12 cellular contexts compared by ENCODE assay signal in the genomic region with DNA sequence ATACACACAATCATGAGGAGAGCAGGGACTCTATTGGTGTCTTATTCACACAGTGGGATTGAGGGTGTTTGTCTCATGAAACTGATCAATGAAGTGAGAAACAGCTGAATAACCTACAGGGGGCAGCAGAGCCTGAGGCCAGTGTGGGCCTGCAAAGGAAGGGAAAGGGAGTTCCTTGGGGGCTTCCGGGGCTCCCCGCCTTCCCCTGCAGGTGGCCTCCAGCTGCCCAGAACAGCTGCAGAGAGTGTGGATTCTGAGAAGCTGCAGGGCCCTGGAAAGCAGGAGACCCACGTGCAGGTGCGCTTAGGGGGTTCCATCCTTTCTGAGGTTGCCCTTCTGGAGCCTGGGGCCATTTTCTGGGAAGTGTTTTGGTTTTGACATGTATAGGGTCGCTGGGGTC. TPM values are rescaled to one million over a fixed set of nuclear protein-coding genes. Genes with fewer than 3 reads are reported as not detected.
A peak's percentile ranks its signal among the peaks of the same experiment; 100 is the strongest.
DNase-seq lines count a peak whose midpoint lies in the region; ATAC-seq, FAIRE-seq and TF ChIP-seq lines count a peak whose summit lies in the region.
"Had no signal": no experiment of that assay in that cellular context is flagged by ENCODE, and none has a peak within 500 bp of the region (broad histone marks: within the 10 kb centered on the region; RNA-seq: fewer than 3 reads in every experiment).

No MANE protein-coding gene starts in this region.

- no peak for FAIRE-seq in keratinocyte (lab: Jason Lieb, UNC)

- H2AFZ ChIP-seq in keratinocyte (ENCODE audit: control insufficient read depth, low read length) = no peak overlapping the region
- H2AFZ ChIP-seq: PC-9 had no signal

- H3K4me3 ChIP-seq in H7 (ENCODE audit: insufficient read depth, low read depth, low read length) (no peak overlapping the region), keratinocyte (ENCODE audit: control insufficient read depth in 2 of 3, extremely low read depth in 1 of 3, insufficient read depth in 2 of 3, low read depth in 1 of 3, low read length in 3 of 3) (no peak overlapping the region), MG63 (no peak overlapping the region)
- H3K4me3 ChIP-seq: PC-9 had no signal

- peak; percentile 40 for DNase-seq in activated CD4-positive, alpha-beta T cell treated with anti-CD3 and anti-CD28 coated beads for 48 hours
- DNase-seq in activated CD4-positive, alpha-beta T cell treated with anti-CD3 and anti-CD28 coated beads for 4 hours = no peak
- DNase-seq in H7 = peak; percentile 82
- peak; percentile 35 for DNase-seq in UCSD-AML1 (lab: John Stamatoyannopoulos, UW; ENCODE audit: unreplicated experiment)
- no peak for DNase-seq in keratinocyte (ENCODE audit: low read depth, low spot score)
- no peak for DNase-seq in mesothelial cell of epicardium (ENCODE audit: low spot score in 2 of 2, unreplicated experiment in 2 of 2)
- DNase-seq in MG63 = no peak
- DNase-seq: left ventricle myocardium superior, nucleus accumbens, PC-9 had no signal

- no peaks in the 10 kb centered on the region for H3K4me1 ChIP-seq in keratinocyte (ENCODE audit: control insufficient read depth, extremely low read depth, insufficient read depth, low read length)

- H4K20me1 ChIP-seq in keratinocyte (ENCODE audit: control insufficient read depth, extremely low read depth, insufficient read depth, low read length) = no peaks in the 10 kb centered on the region

- H3K27ac ChIP-seq in keratinocyte (ENCODE audit: control insufficient read depth, insufficient read depth, low read length) = no peak overlapping the region
- H3K27ac ChIP-seq: PC-9 had no signal

- no peak overlapping the region for H3K27ac Mint-ChIP-seq in mesothelial cell of epicardium
- H3K27ac Mint-ChIP-seq: activated T-helper 17 cell treated with anti-CD3 and anti-CD28 coated beads, Interleukin-2, amount 50 U/mL, for 72 hours had no signal

- no peaks in the 10 kb centered on the region for H3K27me3 Mint-ChIP-seq in mesothelial cell of epicardium (ENCODE audit: low read depth)
- H3K27me3 Mint-ChIP-seq: activated T-helper 17 cell treated with anti-CD3 and anti-CD28 coated beads, Interleukin-2, amount 50 U/mL, for 72 hours had no signal

- H3K4me3 Mint-ChIP-seq in mesothelial cell of epicardium = no peak overlapping the region
- H3K4me3 Mint-ChIP-seq: activated T-helper 17 cell treated with anti-CD3 and anti-CD28 coated beads, Interleukin-2, amount 50 U/mL, for 72 hours had no signal

- TF ChIP-seq CTCF in keratinocyte (optimal IDR thresholded peaks at IDR 0.05 in 1 of 3, IDR thresholded peaks at IDR 0.05 in 1 of 3, conservative IDR thresholded peaks at IDR 0.05 in 1 of 3; ENCODE audit: extremely low read depth in 1 of 3, insufficient read depth in 2 of 3, low read length in 3 of 3) (peak in 2 of 3 experiments; percentile 1 to 15), mesothelial cell of epicardium (IDR thresholded peaks at IDR 0.05; ENCODE audit: unreplicated experiment) (no peak)

- no peak for ATAC-seq in GM18520 (IDR thresholded peaks at IDR 0.05; ENCODE audit: unreplicated experiment)
- ATAC-seq: activated T-helper 17 cell treated with anti-CD3 and anti-CD28 coated beads, Interleukin-2, amount 50 U/mL, for 72 hours; left ventricle myocardium superior had no signal

- H3K27me3 ChIP-seq in H7 (ENCODE audit: control insufficient read depth, insufficient read depth, low read length) (no peaks in the 10 kb centered on the region), keratinocyte (ENCODE audit: control insufficient read depth, extremely low read depth, insufficient read depth, low read length) (no peaks in the 10 kb centered on the region), MG63 (no peaks in the 10 kb centered on the region)

- H3K9me1 ChIP-seq in keratinocyte (ENCODE audit: control insufficient read depth, extremely low read depth, insufficient read depth, low read length) = no peaks in the 10 kb centered on the region

- H3K79me2 ChIP-seq in keratinocyte (ENCODE audit: control insufficient read depth, insufficient read depth, low read length) = peaks cover 1% of the 10 kb centered on the region

- H3K9me3 Mint-ChIP-seq in mesothelial cell of epicardium = peaks cover 23% of the 10 kb centered on the region

- H3K36me3 Mint-ChIP-seq in mesothelial cell of epicardium = peaks cover 12% of the 10 kb centered on the region

- dilution Hi-C loops in keratinocyte (cut with MboI; ENCODE audit: extremely low pct_ligation_motif_present, low sequenced_read_pairs) = no loop called here

- H3K4me1 Mint-ChIP-seq in mesothelial cell of epicardium = peaks cover 6% of the 10 kb centered on the region
- H3K4me1 Mint-ChIP-seq: activated T-helper 17 cell treated with anti-CD3 and anti-CD28 coated beads, Interleukin-2, amount 50 U/mL, for 72 hours had no signal

- peaks cover 2% of the 10 kb centered on the region for H3K36me3 ChIP-seq in H7 (replicated peaks; ENCODE audit: control insufficient read depth, insufficient read depth, low read length)
- no peaks in the 10 kb centered on the region for H3K36me3 ChIP-seq in keratinocyte (ENCODE audit: control insufficient read depth in 2 of 2, extremely low read depth in 1 of 2, insufficient read depth in 2 of 2, low read length in 2 of 2)
- peaks cover 7% of the 10 kb centered on the region for H3K36me3 ChIP-seq in MG63

- H3K9me3 ChIP-seq in keratinocyte (ENCODE audit: control insufficient read depth, low read depth, low read length) (peaks cover 17% of the 10 kb centered on the region), MG63 (peaks cover 44% of the 10 kb centered on the region)

- no peak overlapping the region for H3K4me2 ChIP-seq in keratinocyte (ENCODE audit: control insufficient read depth, extremely low read depth, insufficient read depth, low read depth, low read length)
- H3K4me2 ChIP-seq: PC-9 had no signal

- no peak overlapping the region for H3K9ac ChIP-seq in keratinocyte (ENCODE audit: control insufficient read depth, extremely low read depth, insufficient read depth, low read length)

RNA-seq across cellular contexts. Expression of a gene that starts 20.1 kb away (rescaled TPM):
- 0.33 TPM in 1 of 2 replicates, not detected in the other for total RNA-seq in H7 (2014; rRNA removed; shearing (Covaris generic))
- 1.2 to 2.3 TPM (median 1.3 TPM) in 3 replicates for polyA plus RNA-seq in keratinocyte
- polyA plus RNA-seq in keratinocyte (2011; ENCODE audit: low read depth) = 2.1 TPM
- polyA plus RNA-seq in keratinocyte (2011; cell fraction: cytosol; rRNA removed) = 0.81 and 1.7 TPM in 2 replicates
- polyA plus RNA-seq in keratinocyte (2011; cell fraction: nucleus; rRNA removed) = 3.1 and 3.7 TPM in 2 replicates
- polyA plus RNA-seq in keratinocyte (2012; ENCODE audit: low replicate concordance) = 1.0 and 1.5 TPM in 2 replicates
- polyA minus RNA-seq in keratinocyte = 2.3 to 3.4 TPM (median 2.3 TPM) in 3 replicates
- not detected for polyA minus RNA-seq in keratinocyte (2011; cell fraction: cytosol; rRNA and poly(A)+ RNA removed)
- polyA minus RNA-seq in keratinocyte (2011; cell fraction: nucleus; rRNA and poly(A)+ RNA removed) = 2.4 and 5.0 TPM in 2 replicates
- total RNA-seq in mesothelial cell of epicardium = 5.9 to 7.2 TPM (median 7.1 TPM) in 3 replicates
- total RNA-seq in MG63 (2014; rRNA removed; shearing (Covaris generic); ENCODE audit: low replicate concordance) = 0.22 and 0.40 TPM in 2 replicates

RNA-seq across cellular contexts. Expression of a gene that starts 50.5 kb away (rescaled TPM):
- 0.11 TPM in 1 of 2 replicates, not detected in the other for total RNA-seq in H7 (2014; rRNA removed; shearing (Covaris generic))
- 3.6 to 4.7 TPM (median 4.5 TPM) in 3 replicates for polyA plus RNA-seq in keratinocyte
- polyA plus RNA-seq in keratinocyte (2011; ENCODE audit: low read depth) = 4.0 TPM
- 3.4 and 3.5 TPM in 2 replicates for polyA plus RNA-seq in keratinocyte (2011; cell fraction: cytosol; rRNA removed)
- polyA plus RNA-seq in keratinocyte (2011; cell fraction: nucleus; rRNA removed) = 7.8 and 8.1 TPM in 2 replicates
- polyA plus RNA-seq in keratinocyte (2012; ENCODE audit: low replicate concordance) = 3.0 and 6.0 TPM in 2 replicates
- polyA minus RNA-seq in keratinocyte = 0.46 to 4.7 TPM (median 4.3 TPM) in 3 replicates
- polyA minus RNA-seq in keratinocyte (2011; cell fraction: cytosol; rRNA and poly(A)+ RNA removed) = 1.2 TPM
- 3.5 and 6.2 TPM in 2 replicates for polyA minus RNA-seq in keratinocyte (2011; cell fraction: nucleus; rRNA and poly(A)+ RNA removed)
- 16.5 to 20.6 TPM (median 16.5 TPM) in 3 replicates for total RNA-seq in mesothelial cell of epicardium
- total RNA-seq in MG63 (2014; rRNA removed; shearing (Covaris generic); ENCODE audit: low replicate concordance) = 15.7 and 16.1 TPM in 2 replicates

Comparison
In these comparisons a context has a peak if more than half of its experiments do, and no peak if none do; other contexts are left out.
1. DNase-seq: peak in activated CD4-positive, alpha-beta T cell treated with anti-CD3 and anti-CD28 coated beads for 48 hours (single experiment), H7 (single experiment) and UCSD-AML1 (single experiment); none in activated CD4-positive, alpha-beta T cell treated with anti-CD3 and anti-CD28 coated beads for 4 hours (0 of 2), keratinocyte (single experiment), mesothelial cell of epicardium (0 of 2) and MG63 (single experiment).
2. RNA of a gene that starts 50.5 kb away (total RNA-seq): 16.5 to 20.6 TPM in mesothelial cell of epicardium and 15.7 to 16.1 TPM in MG63; 0.11 TPM in H7; every median in the first group is over 10 times any median in the second.